18 cellular contexts compared by ENCODE assay signal in genomic region chr9:74117731-74118130, GRCh38.
"Had no signal": no experiment of that assay in that cellular context is flagged by ENCODE, and none has a peak within 500 bp of the region (broad histone marks: within the 10 kb centered on the region; RNA-seq: fewer than 3 reads in every experiment).

No MANE protein-coding gene starts in this region.

- H3K4me3 ChIP-seq: esophagus squamous epithelium, pancreas, SJSA1, suprapubic skin, upper lobe of left lung had no signal

- DNase-seq: activated CD4-positive, alpha-beta T cell treated with anti-CD3 and anti-CD28 coated beads, Interleukin-2, amount 50 U/mL, for 4 hours; activated CD4-positive, CD25-positive, alpha-beta regulatory T cell treated with anti-CD3 and anti-CD28 coated beads, Interleukin-2, amount 50 U/mL, for 72 hours; activated naive CD4-positive, alpha-beta T cell treated with anti-CD3 and anti-CD28 coated beads, Interleukin-2, amount 10 ng/mL, durations not matched to agents 7 days and 5 days; central memory CD4-positive, alpha-beta T cell; cortex of kidney; effector CD4-positive, alpha-beta T cell; esophagus squamous epithelium; glutamatergic neuron; pancreas; retina; stimulated activated CD4-positive, alpha-beta T cell treated with anti-CD3 and anti-CD28 coated beads, Interleukin-15, amount 100 ng/mL, for 24 hours; stimulated activated CD4-positive, alpha-beta T cell treated with anti-CD3 and anti-CD28 coated beads, Interleukin-4, amount 100 ng/mL, for 4 hours; stimulated activated naive CD8-positive, alpha-beta T cell treated with anti-CD3 and anti-CD28 coated beads, Interleukin-15, Interleukin-2, amounts not matched to agents 100 U/mL and 50 U/mL, for 24 hours; T-helper 9 cell; upper lobe of left lung had no signal

- ATAC-seq: left lobe of liver; pancreas; stimulated activated naive CD8-positive, alpha-beta T cell treated with anti-CD3 and anti-CD28 coated beads, Interleukin-15, Interleukin-2, amounts not matched to agents 100 U/mL and 50 U/mL, for 24 hours had no signal
